In the genomic region with DNA sequence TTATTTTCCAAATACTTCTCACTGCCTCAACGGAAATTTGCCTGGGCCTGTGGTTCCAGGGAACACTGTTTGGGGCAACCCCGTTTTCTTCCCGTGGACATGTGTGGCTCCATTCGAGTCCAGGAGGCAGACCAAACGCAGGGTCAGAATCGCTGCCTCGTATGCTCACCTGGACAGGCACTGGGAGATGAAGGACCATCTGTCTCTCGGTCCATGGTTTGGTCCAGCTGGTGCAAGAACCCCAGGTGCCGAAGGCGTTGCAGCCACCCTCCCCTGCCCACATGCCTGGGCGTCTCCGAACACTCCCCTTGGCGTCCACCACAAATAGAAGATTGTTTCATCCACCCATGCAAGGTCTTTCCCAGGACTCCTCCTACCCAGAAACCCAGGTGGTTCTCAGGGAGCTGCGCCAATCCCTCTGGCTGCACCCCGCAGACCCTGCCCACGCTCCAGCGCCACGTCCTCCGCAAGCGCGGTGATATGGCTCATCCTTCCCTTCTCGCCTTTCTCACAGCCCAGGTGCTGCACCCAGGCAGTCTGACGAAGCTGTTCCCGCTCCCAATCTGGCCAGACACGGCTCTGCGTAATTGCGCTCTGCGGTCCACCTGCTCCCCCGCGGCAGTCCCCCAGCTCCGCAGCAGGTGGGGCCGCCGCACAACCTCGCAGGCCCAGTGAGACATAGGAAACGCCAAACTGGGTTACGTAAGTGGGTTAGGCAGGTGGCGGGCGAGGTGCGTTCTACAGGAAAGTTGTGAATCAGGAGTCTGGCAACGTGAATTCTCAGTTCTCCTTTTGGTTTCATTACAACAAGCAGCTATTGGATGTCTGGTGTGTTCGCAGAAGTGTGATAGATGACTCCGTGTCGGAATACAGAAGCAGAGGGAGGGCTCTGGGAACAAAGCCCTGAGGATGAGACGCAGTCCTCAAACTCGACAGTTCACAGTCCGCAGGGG, we compare ENCODE assay signal across 8 cellular contexts.
A peak's percentile ranks its signal among the peaks of the same experiment; 100 is the strongest.
DNase-seq lines count a peak whose midpoint lies in the region; ATAC-seq and TF ChIP-seq lines count a peak whose summit lies in the region.

No MANE protein-coding gene starts in this region.

- H3K79me2 ChIP-seq in PC-3 (ENCODE audit: low read length): no peaks in the 10 kb centered on the region

- H3K9me3 Mint-ChIP-seq in stimulated activated naive CD8-positive, alpha-beta T cell treated with anti-CD3 and anti-CD28 coated beads, Interleukin-15, Interleukin-2, amounts not matched to agents 100 ng/mL and 50 ng/mL, for 24 hours: no peaks in the 10 kb centered on the region

- H3K36me3 Mint-ChIP-seq in stimulated activated naive CD8-positive, alpha-beta T cell treated with anti-CD3 and anti-CD28 coated beads, Interleukin-15, Interleukin-2, amounts not matched to agents 100 ng/mL and 50 ng/mL, for 24 hours (ENCODE audit: low read depth): no peaks in the 10 kb centered on the region

- H3K4me3 ChIP-seq in PC-3 (ENCODE audit: low read length): peak overlapping the region; percentile 60

- H3K9me3 ChIP-seq in PC-3 (ENCODE audit: low read length): no peaks in the 10 kb centered on the region

- POLR2A ChIA-PET in PC-3 (lab: Charles Lee; ENCODE audit: unreplicated experiment): interaction anchor here (0.6 kb wide), 1 partner anchor 77 kb away, joined by 3 read pairs; no protein-coding TSS in a partner anchor

- H2AFZ ChIP-seq in PC-3 (ENCODE audit: low read length): peak overlapping the region; percentile 74

- no peaks in the 10 kb centered on the region for H4K20me1 ChIP-seq in PC-3 (ENCODE audit: low read length)

- H3K27me3 Mint-ChIP-seq in stimulated activated naive CD8-positive, alpha-beta T cell treated with anti-CD3 and anti-CD28 coated beads, Interleukin-15, Interleukin-2, amounts not matched to agents 100 ng/mL and 50 ng/mL, for 24 hours: peaks cover 61% of the 10 kb centered on the region

- no peak overlapping the region; the same call in 1 of the 2 replicates for H3K9ac ChIP-seq in PC-3 (ENCODE audit: low read length)

- H3K4me1 Mint-ChIP-seq in stimulated activated naive CD8-positive, alpha-beta T cell treated with anti-CD3 and anti-CD28 coated beads, Interleukin-15, Interleukin-2, amounts not matched to agents 100 ng/mL and 50 ng/mL, for 24 hours (ENCODE audit: low read depth): peaks cover 10% of the 10 kb centered on the region

- CTCF ChIA-PET in PC-3 (lab: Charles Lee): interaction anchor here (0.6 kb wide), 1 partner anchor 70 kb away, joined by 3 read pairs; no protein-coding TSS in a partner anchor

- H3F3A ChIP-seq in PC-3 (ENCODE audit: low read length, unreplicated experiment): no peaks in the 10 kb centered on the region

- H3K27me3 ChIP-seq in PC-3 (ENCODE audit: low read length): no peaks in the 10 kb centered on the region

- H3K36me3 ChIP-seq in PC-3 (ENCODE audit: low read depth, low read length): no peaks in the 10 kb centered on the region

- peak overlapping the region; percentile 84 for H3K4me2 ChIP-seq in PC-3 (ENCODE audit: low read length)

- BruUV-seq in PC-3 (replicated peaks; lab: Mats Ljungman, UMichigan): no TSS peak

- peak overlapping the region; percentile 68 for H3K4me3 Mint-ChIP-seq in stimulated activated naive CD8-positive, alpha-beta T cell treated with anti-CD3 and anti-CD28 coated beads, Interleukin-15, Interleukin-2, amounts not matched to agents 100 ng/mL and 50 ng/mL, for 24 hours

- intact Hi-C loops in PC-3 (cut with micrococcal nuclease): loop anchor here (10.0 kb wide), 1 partner anchor 73 kb away; no protein-coding TSS in a partner anchor

- peak; percentile 22 for DNase-seq in COLO668 (lab: John Stamatoyannopoulos, UW; ENCODE audit: unreplicated experiment)
- DNase-seq in PC-3: peak; percentile 81
- peak; percentile 59 for DNase-seq in ecto neural progenitor cell (ENCODE audit: low spot score)
- peak; percentile 6 for DNase-seq in medulla oblongata (ENCODE audit: extremely low spot score)
- DNase-seq in cortex of kidney (lab: John Stamatoyannopoulos, UW): no peak

- peaks cover 16% of the 10 kb centered on the region for H3K4me1 ChIP-seq in PC-3 (ENCODE audit: insufficient read depth, low read length)

- no peaks in the 10 kb centered on the region for H3K9me2 ChIP-seq in PC-3 (replicated peaks; ENCODE audit: low read length)

- 0 out of 2 replicates have a peak overlapping the region, but pooled peaks have one; percentile 5 for H3K27ac ChIP-seq in PC-3 (ENCODE audit: low read length)

- H3K27ac Mint-ChIP-seq in stimulated activated naive CD8-positive, alpha-beta T cell treated with anti-CD3 and anti-CD28 coated beads, Interleukin-15, Interleukin-2, amounts not matched to agents 100 ng/mL and 50 ng/mL, for 24 hours: no peak overlapping the region

- ATAC-seq in GM19397 (IDR thresholded peaks at IDR 0.05; ENCODE audit: unreplicated experiment) (peak; percentile 75), HG03521 (IDR thresholded peaks at IDR 0.05; ENCODE audit: unreplicated experiment) (peak; percentile 60), PC-3 (peak; percentile 76)

- TF ChIP-seq CTCF in PC-3 (conservative IDR thresholded peaks at IDR 0.05; ENCODE audit: low read depth, low read length): peak; percentile 66
